ENCODE assay signal across 9 cellular contexts in genomic region chr14:53963491-53964227, GRCh38. TPM values are rescaled to one million over a fixed set of nuclear protein-coding genes. Genes with fewer than 3 reads are reported as not detected.
DNase-seq lines count a peak whose midpoint lies in the region; ATAC-seq and TF ChIP-seq lines count a peak whose summit lies in the region.
"Had no signal": no experiment of that assay in that cellular context is flagged by ENCODE, and none has a peak within 500 bp of the region (broad histone marks: within the 10 kb centered on the region; RNA-seq: fewer than 3 reads in every experiment).

No MANE protein-coding gene starts in this region.

- peaks cover 11 to 12% (median 12%) of the 10 kb centered on the region in 4 donors for H3K4me1 ChIP-seq in esophagus muscularis mucosa

- H3K27me3 Mint-ChIP-seq in nephron (ENCODE audit: low read depth), result peaks cover 87% of the 10 kb centered on the region

- 12% methylated on average over 38 of the region's 45 CpGs for WGBS in esophagus muscularis mucosa

- peak in 1 of 3 experiments; percentile 42 for TF ChIP-seq CTCF in esophagus muscularis mucosa (IDR thresholded peaks at IDR 0.05)
- peak; percentile 48 to 57 (median 55) for TF ChIP-seq CTCF in nephron (IDR thresholded peaks at IDR 0.05; ENCODE audit: unreplicated experiment in 3 of 3)

- H3K36me3 ChIP-seq in esophagus muscularis mucosa, result no peaks in the 10 kb centered on the region

- H3K27me3 ChIP-seq in esophagus muscularis mucosa, result peaks cover 0 to 63% (median 5%) of the 10 kb centered on the region in 4 donors

- H3K4me1 Mint-ChIP-seq in nephron, result peaks cover 16% of the 10 kb centered on the region

- DNase-seq in AG20443 (ENCODE audit: low spot score) (peak; percentile 28), NCI-H524 (lab: John Stamatoyannopoulos, UW) (peak; percentile 47 to 74), esophagus muscularis mucosa (ENCODE audit: extremely low spot score) (no peak), putamen (ENCODE audit: low spot score) (no peak), NCI-H1436 (lab: John Stamatoyannopoulos, UW) (no peak)

- no peaks in the 10 kb centered on the region for H3K9me3 Mint-ChIP-seq in nephron

- H3K4me3 Mint-ChIP-seq in nephron, result peak overlapping the region; percentile 75 to 82 (median 81)

- TF ChIP-seq EP300 in esophagus muscularis mucosa (IDR thresholded peaks at IDR 0.05), result no peak

- intact Hi-C loops in esophagus muscularis mucosa (cut with DNase I), result no loop called here

- no peak overlapping the region for H3K27ac ChIP-seq in esophagus muscularis mucosa (replicated peaks in 1 of 4)

- no peak for TF ChIP-seq POLR2A in esophagus muscularis mucosa (IDR thresholded peaks at IDR 0.05; ENCODE audit: low read depth)

- peak overlapping the region in 2 of 3 experiments; percentile 21 to 81 for H3K27ac Mint-ChIP-seq in nephron

- peak overlapping the region; percentile 42 to 53 (median 44) for H3K4me3 ChIP-seq in esophagus muscularis mucosa

- H3K9me3 ChIP-seq in esophagus muscularis mucosa, result no peaks in the 10 kb centered on the region

- no peak for ATAC-seq in HG02852 (IDR thresholded peaks at IDR 0.05; ENCODE audit: unreplicated experiment)
- no peak for ATAC-seq in GM21723 (IDR thresholded peaks at IDR 0.05; ENCODE audit: unreplicated experiment)

- no peaks in the 10 kb centered on the region for H3K36me3 Mint-ChIP-seq in nephron (ENCODE audit: low read depth)

RNA-seq across cellular contexts. Expression of gene BMP4, which starts 7.0 kb away (rescaled TPM):
- total RNA-seq in esophagus muscularis mucosa, result 10 to 100 TPM; 16.0 to 29.9 (median 18.9) TPM
- total RNA-seq: NCI-H460 had no signal

Comparison
In these comparisons a context has a peak if more than half of its experiments do, and no peak if none do; other contexts are left out.
1. DNase-seq: peak in AG20443 (single experiment) and NCI-H524 (2 of 2); none in esophagus muscularis mucosa (single experiment), putamen (single experiment) and NCI-H1436 (single experiment).